In genomic region chr10:24947304-24948097, GRCh38 we compare ENCODE assay signal across 10 cellular contexts. TPM values are rescaled to one million over a fixed set of nuclear protein-coding genes. Genes with fewer than 3 reads are reported as not detected.
DNase-seq lines count a peak whose midpoint lies in the region; ATAC-seq and TF ChIP-seq lines count a peak whose summit lies in the region.
"Had no signal": no experiment of that assay in that cellular context is flagged by ENCODE, and none has a peak within 500 bp of the region (broad histone marks: within the 10 kb centered on the region; RNA-seq: fewer than 3 reads in every experiment).

No MANE protein-coding gene starts in this region.

- H3K9me3 ChIP-seq in esophagus muscularis mucosa = no peaks in the 10 kb centered on the region
- H3K9me3 ChIP-seq: A549, upper lobe of left lung had no signal

- no peak for TF ChIP-seq CTCF in esophagus muscularis mucosa (IDR thresholded peaks at IDR 0.05)

- TF ChIP-seq EP300 in esophagus muscularis mucosa (IDR thresholded peaks at IDR 0.05) = no peak

- H3K27me3 ChIP-seq in esophagus muscularis mucosa = no peaks in the 10 kb centered on the region
- H3K27me3 ChIP-seq: upper lobe of left lung had no signal

- no peaks in the 10 kb centered on the region for H3K36me3 ChIP-seq in esophagus muscularis mucosa
- H3K36me3 ChIP-seq: upper lobe of left lung had no signal

- H3K27ac ChIP-seq in esophagus muscularis mucosa (replicated peaks in 1 of 4) (peak overlapping the region; percentile 20 to 48 (median 28)), temporal lobe (ENCODE audit: low read depth, low read length) (peak overlapping the region; percentile 92)
- H3K27ac ChIP-seq: upper lobe of left lung had no signal

- peak; percentile 51 to 73 for ATAC-seq in activated CD4-positive, CD25-positive, alpha-beta regulatory T cell treated with anti-CD3 and anti-CD28 coated beads, Interleukin-2, amount 50 U/mL, for 24 hours
- ATAC-seq in HG03432 (IDR thresholded peaks at IDR 0.05; ENCODE audit: unreplicated experiment) = peak; percentile 77
- ATAC-seq in HG02571 (IDR thresholded peaks at IDR 0.05; ENCODE audit: unreplicated experiment) = no peak
- ATAC-seq: A549 had no signal

- DNase-seq in activated CD4-positive, CD25-positive, alpha-beta regulatory T cell treated with anti-CD3 and anti-CD28 coated beads, Interleukin-2, amount 50 U/mL, for 72 hours = no peak
- peak; percentile 75 for DNase-seq in esophagus muscularis mucosa (ENCODE audit: extremely low spot score)
- no peak for DNase-seq in GM19240 (ENCODE audit: insufficient read length, low spot score)
- no peak for DNase-seq in activated CD4-positive, alpha-beta T cell treated with anti-CD3 and anti-CD28 coated beads, Interleukin-2, amount 50 U/mL, for 1 hour
- DNase-seq: upper lobe of left lung had no signal

- H3K4me3 ChIP-seq in esophagus muscularis mucosa = no peak overlapping the region
- H3K4me3 ChIP-seq: A549, upper lobe of left lung had no signal

- intact Hi-C loops in esophagus muscularis mucosa (cut with DNase I) = no loop called here

- no peak for TF ChIP-seq POLR2A in esophagus muscularis mucosa (IDR thresholded peaks at IDR 0.05; ENCODE audit: low read depth)

- WGBS in esophagus muscularis mucosa = 68% methylated on average over 4 of the region's 4 CpGs

- H3K4me1 ChIP-seq in esophagus muscularis mucosa = peaks cover 3 to 23% (median 15%) of the 10 kb centered on the region in 4 donors

RNA-seq across cellular contexts. Expression of gene PRTFDC1, which starts 4.9 kb away (rescaled TPM):
- total RNA-seq in esophagus muscularis mucosa = 1 to 10 TPM; 3.0 to 8.3 (median 4.3) TPM
- total RNA-seq in temporal lobe = 24.3 TPM
